Comparison of ENCODE assay signal across 1 cellular context in genomic region chr9:123324767-123325183, GRCh38.
TF ChIP-seq lines count a peak whose summit lies in the region.

No MANE protein-coding gene starts in this region.

TF ChIP-seq in H1, 55 proteins besides CTCF, POLR2A, EP300 and RAD21:
- TF ChIP-seq CHD7 (IDR thresholded peaks at IDR 0.05; ENCODE audit: insufficient replicate concordance, low read length): no peak
- no peak for TF ChIP-seq MAFK (IDR thresholded peaks at IDR 0.05; ENCODE audit: low read depth, low read length)
- TF ChIP-seq CHD2 (IDR thresholded peaks at IDR 0.05; ENCODE audit: low read length): no peak
- no peak for TF ChIP-seq FOSL1 (IDR thresholded peaks at IDR 0.05; ENCODE audit: insufficient read depth, low read depth, low read length)
- TF ChIP-seq SIX5 (IDR thresholded peaks at IDR 0.05; ENCODE audit: low read depth, low read length): no peak
- no peak for TF ChIP-seq GTF2F1 (IDR thresholded peaks at IDR 0.05; ENCODE audit: borderline replicate concordance, low read depth, low read length)
- no peak for TF ChIP-seq SIRT6 (IDR thresholded peaks at IDR 0.05; ENCODE audit: low read length)
- TF ChIP-seq POLR2AphosphoS5 (IDR thresholded peaks at IDR 0.05; ENCODE audit: low read depth, low read length): no peak
- no peak for TF ChIP-seq ASH2L (IDR thresholded peaks at IDR 0.05; ENCODE audit: low read length)
- no peak for TF ChIP-seq SIN3A (conservative IDR thresholded peaks at IDR 0.05 in 1 of 2, IDR thresholded peaks at IDR 0.05 in 1 of 2; ENCODE audit: low read depth in 1 of 2, low read length in 2 of 2)
- TF ChIP-seq TBP (IDR thresholded peaks at IDR 0.05; ENCODE audit: low read depth, low read length): no peak
- TF ChIP-seq HDAC6 (IDR thresholded peaks at IDR 0.05; ENCODE audit: low read depth, low read length): no peak
- TF ChIP-seq ZNF274 (IDR thresholded peaks at IDR 0.05; ENCODE audit: borderline replicate concordance, extremely low read depth, low read length): no peak
- no peak for TF ChIP-seq RNF2 (IDR thresholded peaks at IDR 0.05; ENCODE audit: borderline replicate concordance, low read depth, low read length, missing control alignments, poor library complexity, severe bottlenecking)
- no peak for TF ChIP-seq PHF8 (conservative IDR thresholded peaks at IDR 0.05; ENCODE audit: low read depth, low read length)
- TF ChIP-seq TCF12 (IDR thresholded peaks at IDR 0.05; ENCODE audit: low read depth, low read length): no peak
